In the genomic region with DNA sequence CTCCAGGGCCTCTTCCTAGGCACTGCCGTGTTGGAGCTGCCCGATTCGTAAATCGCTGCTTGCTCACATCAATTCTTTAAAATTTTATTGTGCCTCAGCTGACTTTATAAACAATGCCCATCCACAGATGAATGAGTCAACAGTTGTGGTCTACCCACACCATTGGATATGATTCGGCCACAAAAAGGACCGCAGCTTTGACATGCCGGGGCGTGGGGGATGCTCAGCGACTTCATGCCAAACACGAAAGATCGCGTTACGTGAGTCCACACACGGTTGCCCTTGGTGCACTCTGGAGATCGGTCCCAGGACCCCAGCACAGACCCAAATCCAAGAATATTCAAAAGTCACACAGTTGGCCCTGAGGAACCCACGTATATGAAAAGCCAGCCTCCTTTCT, we compare ENCODE assay signal across 18 cellular contexts.
"Had no signal": no experiment of that assay in that cellular context is flagged by ENCODE, and none has a peak within 500 bp of the region (broad histone marks: within the 10 kb centered on the region; RNA-seq: fewer than 3 reads in every experiment).

No MANE protein-coding gene starts in this region.

- ATAC-seq: left lobe of liver; natural killer cell treated with Interleukin-12 subunit alpha and Interleukin-12 subunit beta and Interleukin-15 and Interleukin-18, amount 100 ng/mL, for 72 hours; right lobe of liver; stimulated activated naive CD8-positive, alpha-beta T cell treated with anti-CD3 and anti-CD28 coated beads, Interleukin-15, amount 100 ng/mL, for 72 hours had no signal

- DNase-seq: dermis blood vessel endothelial cell; effector memory CD4-positive, alpha-beta T cell; erythroblast; esophagus squamous epithelium; naive B cell; stimulated activated CD4-positive, alpha-beta T cell treated with anti-CD3 and anti-CD28 coated beads, Interleukin-12 subunit alpha, Interleukin-12 subunit beta, amount 100 ng/mL, for 4 hours; stimulated activated CD4-positive, alpha-beta T cell treated with anti-CD3 and anti-CD28 coated beads, Interleukin-1b, Interleukin-23, amount 100 ng/mL, for 48 hours; stimulated activated CD4-positive, alpha-beta T cell treated with anti-CD3 and anti-CD28 coated beads, Interleukin-4, amount 100 ng/mL, for 1 hour; stimulated activated CD8-positive, alpha-beta memory T cell treated with anti-CD3 and anti-CD28 coated beads, Interleukin-4, amount 100 ng/mL, for 48 hours; stimulated activated naive CD4-positive, alpha-beta T cell; stimulated activated naive CD8-positive, alpha-beta T cell treated with anti-CD3 and anti-CD28 coated beads, Interleukin-15, amount 100 ng/mL, for 72 hours; trophoblast cell had no signal

- H3K27ac Mint-ChIP-seq: memory B cell; naive B cell; natural killer cell treated with Interleukin-12 subunit alpha and Interleukin-12 subunit beta and Interleukin-15 and Interleukin-18, amount 100 ng/mL, for 72 hours; progenitor cell of endocrine pancreas; stimulated activated naive CD8-positive, alpha-beta T cell treated with anti-CD3 and anti-CD28 coated beads, Interleukin-15, amount 100 ng/mL, for 72 hours had no signal

- H3K4me1 Mint-ChIP-seq: memory B cell, naive B cell had no signal

- H3K4me3 Mint-ChIP-seq: memory B cell; naive B cell; natural killer cell treated with Interleukin-12 subunit alpha and Interleukin-12 subunit beta and Interleukin-15 and Interleukin-18, amount 100 ng/mL, for 72 hours; neural crest cell; stimulated activated naive CD8-positive, alpha-beta T cell treated with anti-CD3 and anti-CD28 coated beads, Interleukin-15, amount 100 ng/mL, for 72 hours had no signal

- H3K36me3 Mint-ChIP-seq: memory B cell; naive B cell; natural killer cell treated with Interleukin-12 subunit alpha and Interleukin-12 subunit beta and Interleukin-15 and Interleukin-18, amount 100 ng/mL, for 72 hours had no signal

- H3K27me3 Mint-ChIP-seq: progenitor cell of endocrine pancreas had no signal

- H3K9me3 Mint-ChIP-seq: memory B cell; natural killer cell treated with Interleukin-12 subunit alpha and Interleukin-12 subunit beta and Interleukin-15 and Interleukin-18, amount 100 ng/mL, for 72 hours; neural crest cell; stimulated activated naive CD8-positive, alpha-beta T cell treated with anti-CD3 and anti-CD28 coated beads, Interleukin-15, amount 100 ng/mL, for 72 hours had no signal
